In the genomic region with DNA sequence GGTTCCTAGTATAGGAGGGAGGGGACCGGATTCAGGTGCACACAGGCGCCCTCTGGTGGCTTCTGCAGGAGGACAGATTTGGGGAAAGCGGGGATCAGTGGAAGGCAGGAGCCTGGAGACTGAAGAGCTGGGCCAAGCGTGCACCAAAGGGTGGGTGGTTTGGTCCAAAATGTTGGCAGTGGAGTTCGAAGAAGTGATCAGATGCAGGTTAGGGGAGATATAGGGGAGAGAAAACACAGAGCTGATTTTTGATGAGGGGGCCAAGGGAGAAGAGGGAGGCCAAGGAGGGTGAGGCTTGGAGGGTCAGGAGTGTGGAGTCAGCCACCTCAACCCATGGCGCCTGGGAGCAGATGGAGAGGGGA, we compare ENCODE assay signal across 8 cellular contexts. TPM values are rescaled to one million over a fixed set of nuclear protein-coding genes. Genes with fewer than 3 reads are reported as not detected.
DNase-seq lines count a peak whose midpoint lies in the region; ATAC-seq and TF ChIP-seq lines count a peak whose summit lies in the region.

No MANE protein-coding gene starts in this region.

- H3K36me3 Mint-ChIP-seq in activated naive CD4-positive, alpha-beta T cell treated with anti-CD3 and anti-CD28 coated beads for 36 hours (ENCODE audit: low read depth), result no peaks in the 10 kb centered on the region
- H3K36me3 Mint-ChIP-seq in glutamatergic neuron (ENCODE audit: unreplicated experiment), result no peaks in the 10 kb centered on the region

- peak; percentile 72 for TF ChIP-seq RAD21 in SK-N-SH (IDR thresholded peaks at IDR 0.05; ENCODE audit: low read length)

- H3K36me3 ChIP-seq in SK-N-SH (replicated peaks in 1 of 2; ENCODE audit: control insufficient read depth in 1 of 2, insufficient read depth in 2 of 2, low read length in 1 of 2) (no peaks in the 10 kb centered on the region), tibial nerve (no peaks in the 10 kb centered on the region)

- peak; percentile 93 for TF ChIP-seq CTCF in GM10266 (IDR thresholded peaks at IDR 0.05; ENCODE audit: control insufficient read depth, insufficient read depth, low read depth, missing control alignments)
- peak; percentile 95 for TF ChIP-seq CTCF in NB4 (IDR thresholded peaks at IDR 0.05; ENCODE audit: low read depth, low read length)
- peak; percentile 95 for TF ChIP-seq CTCF in SK-N-SH (IDR thresholded peaks at IDR 0.05)
- peak; percentile 81 for TF ChIP-seq CTCF in glutamatergic neuron (IDR thresholded peaks at IDR 0.05; ENCODE audit: partially characterized antibody, unreplicated experiment)
- TF ChIP-seq CTCF in tibial nerve (IDR thresholded peaks at IDR 0.05), result peak; percentile 86 to 91 (median 88)

- no peaks in the 10 kb centered on the region for H4K20me1 ChIP-seq in SK-N-SH (ENCODE audit: insufficient read depth)

- peaks cover 15% of the 10 kb centered on the region for H3K4me1 Mint-ChIP-seq in activated naive CD4-positive, alpha-beta T cell treated with anti-CD3 and anti-CD28 coated beads for 36 hours (ENCODE audit: low read depth)
- H3K4me1 Mint-ChIP-seq in glutamatergic neuron (ENCODE audit: low read depth, unreplicated experiment), result peaks cover 18% of the 10 kb centered on the region

- WGBS in SK-N-SH (ENCODE audit: low lambda C conversion rate), result 16% methylated on average over 6 of the region's 6 CpGs
- 14 to 19% methylated on average over 6 of the region's 6 CpGs for WGBS in tibial nerve, 2 donors

- no peaks in the 10 kb centered on the region for H3K27me3 Mint-ChIP-seq in activated naive CD4-positive, alpha-beta T cell treated with anti-CD3 and anti-CD28 coated beads for 36 hours (ENCODE audit: low read depth)
- peaks cover 2% of the 10 kb centered on the region for H3K27me3 Mint-ChIP-seq in glutamatergic neuron (ENCODE audit: unreplicated experiment)

- H3K79me2 ChIP-seq in SK-N-SH (ENCODE audit: insufficient read depth), result no peaks in the 10 kb centered on the region

- H3K27ac ChIP-seq in SK-N-SH (ENCODE audit: low read depth in 2 of 2, low read length in 1 of 2), result no peak overlapping the region
- H3K27ac ChIP-seq in tibial nerve, result peak overlapping the region in 2 of 4 donors; percentile 73 to 84

- no peaks in the 10 kb centered on the region for H3K27me3 ChIP-seq in SK-N-SH (ENCODE audit: insufficient read depth)
- no peaks in the 10 kb centered on the region for H3K27me3 ChIP-seq in tibial nerve

- DNase-seq in GM10266 (ENCODE audit: extremely low spot score), result peak; percentile 83
- DNase-seq in NB4 (ENCODE audit: low read depth), result peak; percentile 77
- DNase-seq in SK-N-SH, result peak; percentile 91
- DNase-seq in activated naive CD4-positive, alpha-beta T cell treated with anti-CD3 and anti-CD28 coated beads for 36 hours, result peak; percentile 94
- peak; percentile 88 for DNase-seq in glutamatergic neuron
- DNase-seq in posterior cingulate gyrus, result peak; percentile 62 to 97 (median 88)
- DNase-seq in tibial nerve (ENCODE audit: low spot score in 2 of 2), result peak; percentile 76 to 93

- H3K9me3 Mint-ChIP-seq in activated naive CD4-positive, alpha-beta T cell treated with anti-CD3 and anti-CD28 coated beads for 36 hours, result no peaks in the 10 kb centered on the region
- peaks cover 8% of the 10 kb centered on the region for H3K9me3 Mint-ChIP-seq in glutamatergic neuron (ENCODE audit: unreplicated experiment)

- no peak for TF ChIP-seq POLR2A in NB4 (IDR thresholded peaks at IDR 0.05; ENCODE audit: extremely low read depth, insufficient read length)
- no peak for TF ChIP-seq POLR2A in tibial nerve (IDR thresholded peaks at IDR 0.05)
- TF ChIP-seq POLR2A in GM18505 (IDR thresholded peaks at IDR 0.05; ENCODE audit: borderline replicate concordance, extremely low read depth, insufficient read depth, insufficient read length), result no peak

- H3K9ac ChIP-seq in SK-N-SH, result no peak overlapping the region

- intact Hi-C loops in activated naive CD4-positive, alpha-beta T cell treated with anti-CD3 and anti-CD28 coated beads for 36 hours (cut with micrococcal nuclease), result loop anchor here (1.0 to 2.0 kb wide), 3 partner anchors 28 to 147 kb away; partner anchors contain the start of gene TMED1
- intact Hi-C loops in posterior cingulate gyrus (cut with DNase I), result loop anchor here (5.0 kb wide), 2 partner anchors 97 to 147 kb away; partner anchors contain the start of gene DNM2

- TF ChIP-seq EP300 in SK-N-SH (IDR thresholded peaks at IDR 0.05; ENCODE audit: borderline replicate concordance in 1 of 2, low read depth in 1 of 2, low read length in 1 of 2) (no peak), tibial nerve (IDR thresholded peaks at IDR 0.05) (peak in 1 of 2 donors; percentile 9)

- H3K9me2 ChIP-seq in SK-N-SH, result no peaks in the 10 kb centered on the region

- H3K4me3 Mint-ChIP-seq in activated naive CD4-positive, alpha-beta T cell treated with anti-CD3 and anti-CD28 coated beads for 36 hours, result no peak overlapping the region
- peak overlapping the region; percentile 12 for H3K4me3 Mint-ChIP-seq in glutamatergic neuron (ENCODE audit: unreplicated experiment)

- no peaks in the 10 kb centered on the region; a peak in 1 of 4 replicates for H3K4me1 ChIP-seq in SK-N-SH (ENCODE audit: control insufficient read depth in 1 of 2, insufficient read depth in 2 of 2, low read depth in 1 of 2, low read length in 1 of 2)
- H3K4me1 ChIP-seq in tibial nerve, result peaks cover 0 to 14% (median 0%) of the 10 kb centered on the region in 4 donors

- no peaks in the 10 kb centered on the region for H3F3A ChIP-seq in SK-N-SH (replicated peaks; ENCODE audit: insufficient read depth)

- no peak for ATAC-seq in GM18505 (IDR thresholded peaks at IDR 0.05; ENCODE audit: unreplicated experiment)

- POLR2A ChIA-PET in SK-N-SH (lab: Yijun Ruan, JAX), result interaction anchor here (1.0 to 2.1 kb wide), 2 partner anchors 29 to 163 kb away, joined by 4 to 13 read pairs; partner anchors contain the start of genes QTRT1 and TMED1

- CTCF ChIA-PET in SK-N-SH (lab: Yijun Ruan, JAX), result interaction anchor here (0.5 to 8.1 kb wide), 49 partner anchors 8 to 313 kb away, joined by 3 to 146 read pairs (median 6); partner anchors contain the start of genes C19orf38, DNM2, QTRT1 and TMED1
- CTCF ChIA-PET in activated naive CD4-positive, alpha-beta T cell treated with anti-CD3 and anti-CD28 coated beads for 36 hours (lab: Charles Lee), result interaction anchor here (0.5 to 7.2 kb wide), 35 partner anchors 10 to 342 kb away, joined by 3 to 99 read pairs (median 4); partner anchors contain the start of genes C19orf38, DNM2, QTRT1 and TMED1

- H3K4me3 ChIP-seq in NB4 (ENCODE audit: low read depth, low read length) (no peak overlapping the region), SK-N-SH (ENCODE audit: low read depth in 2 of 2, low read length in 1 of 2) (peak overlapping the region in 1 of 2 experiments; percentile 36; a peak in 1 of 4 replicates), tibial nerve (no peak overlapping the region)

- H3K4me2 ChIP-seq in SK-N-SH, result no peak overlapping the region

- H2AFZ ChIP-seq in SK-N-SH (ENCODE audit: low read depth), result peak overlapping the region; percentile 95

- no peaks in the 10 kb centered on the region for H3K9me3 ChIP-seq in SK-N-SH
- H3K9me3 ChIP-seq in tibial nerve, result no peaks in the 10 kb centered on the region

- no peak overlapping the region for H3K27ac Mint-ChIP-seq in activated naive CD4-positive, alpha-beta T cell treated with anti-CD3 and anti-CD28 coated beads for 36 hours
- no peak overlapping the region for H3K27ac Mint-ChIP-seq in glutamatergic neuron (ENCODE audit: unreplicated experiment)

TF ChIP-seq in SK-N-SH, 30 proteins besides CTCF, POLR2A, EP300 and RAD21:
- TF ChIP-seq JUND (IDR thresholded peaks at IDR 0.05) (no peak), FOXJ3 (CRISPR knock-in tag; IDR thresholded peaks at IDR 0.05) (no peak), SMC3 (IDR thresholded peaks at IDR 0.05; ENCODE audit: low read depth, low read length) (peak; percentile 89), TAF1 (IDR thresholded peaks at IDR 0.05; ENCODE audit: borderline replicate concordance, low read depth, low read length) (peak; percentile 42; the same call in 1 of the 2 replicates), ELF1 (IDR thresholded peaks at IDR 0.05) (peak; percentile 58)
TF ChIP-seq in SK-N-SH: peak in this region for 3.

RNA-seq across cellular contexts. Expression of gene CARM1, which starts 6.8 kb away (rescaled TPM):
- polyA plus RNA-seq in SK-N-SH (2012; rRNA removed), result 38.2 and 62.2 TPM in 2 replicates
- polyA plus RNA-seq in SK-N-SH (2012; cell fraction: cytosol; rRNA removed), result 27.2 and 45.0 TPM in 2 replicates
- polyA plus RNA-seq in SK-N-SH (2012; cell fraction: nucleus; rRNA removed), result 80.0 and 95.2 TPM in 2 replicates
- total RNA-seq in activated naive CD4-positive, alpha-beta T cell treated with anti-CD3 and anti-CD28 coated beads for 36 hours, result 10 to 100 TPM; 88.4 to 89.3 TPM
- total RNA-seq in glutamatergic neuron (ENCODE audit: unreplicated experiment) (133 TPM), tibial nerve (10 to 100 TPM; 13.5 to 22.8 (median 14.0) TPM)

RNA-seq across cellular contexts. Expression of gene C19orf38, which starts 16.3 kb away (rescaled TPM):
- polyA plus RNA-seq in SK-N-SH (2012; rRNA removed), result 0.05 and 0.15 TPM in 2 replicates
- 0.06 and 0.07 TPM in 2 replicates for polyA plus RNA-seq in SK-N-SH (2012; cell fraction: cytosol; rRNA removed)
- 0.13 and 0.35 TPM in 2 replicates for polyA plus RNA-seq in SK-N-SH (2012; cell fraction: nucleus; rRNA removed)
- 1 to 10 TPM; 4.4 to 4.8 TPM for total RNA-seq in activated naive CD4-positive, alpha-beta T cell treated with anti-CD3 and anti-CD28 coated beads for 36 hours
- 0.44 TPM for total RNA-seq in glutamatergic neuron (ENCODE audit: unreplicated experiment)
- total RNA-seq in tibial nerve, result 1 to 10 TPM in 2 of 4 donors, under 1 TPM in 2; 0.42 to 4.5 (median 2.4) TPM

RNA-seq across cellular contexts. Expression of gene TMED1, which starts 28.5 kb away (rescaled TPM):
- 77.7 and 92.4 TPM in 2 replicates for polyA plus RNA-seq in SK-N-SH (2012; rRNA removed)
- 48.7 and 73.5 TPM in 2 replicates for polyA plus RNA-seq in SK-N-SH (2012; cell fraction: cytosol; rRNA removed)
- polyA plus RNA-seq in SK-N-SH (2012; cell fraction: nucleus; rRNA removed), result 41.0 and 42.2 TPM in 2 replicates
- total RNA-seq in activated naive CD4-positive, alpha-beta T cell treated with anti-CD3 and anti-CD28 coated beads for 36 hours, result 10 to 100 TPM; 15.3 to 16.7 TPM
- 10.4 TPM for total RNA-seq in glutamatergic neuron (ENCODE audit: unreplicated experiment)
- 10 to 100 TPM; 18.0 to 33.7 (median 29.7) TPM for total RNA-seq in tibial nerve
